In genomic region chr2:28434600-28434989, GRCh38 we compare ENCODE assay signal across 28 cellular contexts. TPM values are rescaled to one million over a fixed set of nuclear protein-coding genes. Genes with fewer than 3 reads are reported as not detected.
DNase-seq lines count a peak whose midpoint lies in the region; ATAC-seq and TF ChIP-seq lines count a peak whose summit lies in the region.
"Had no signal": no experiment of that assay in that cellular context is flagged by ENCODE, and none has a peak within 500 bp of the region (broad histone marks: within the 10 kb centered on the region; RNA-seq: fewer than 3 reads in every experiment).

No MANE protein-coding gene starts in this region.

- TF ChIP-seq CTCF in colonic mucosa (IDR thresholded peaks at IDR 0.05) (no peak), natural killer cell (IDR thresholded peaks at IDR 0.05) (no peak), stomach (IDR thresholded peaks at IDR 0.05) (no peak), upper lobe of right lung (IDR thresholded peaks at IDR 0.05) (no peak)

- peaks cover 73 to 82% of the 10 kb centered on the region in 2 donors for H3K4me1 Mint-ChIP-seq in natural killer cell

- no peak for TF ChIP-seq POLR2A in stomach (IDR thresholded peaks at IDR 0.05)

- H3K4me1 ChIP-seq in colonic mucosa (peaks cover 4% of the 10 kb centered on the region), stomach (peaks cover 0 to 11% (median 0%) of the 10 kb centered on the region in 4 donors), upper lobe of right lung (no peaks in the 10 kb centered on the region)
- H3K4me1 ChIP-seq: uterus had no signal

- H3K9ac ChIP-seq in colonic mucosa (ENCODE audit: low read depth in 2 of 2, low read length in 2 of 2), result peak overlapping the region in 1 of 2 donors; percentile 80
- H3K9ac ChIP-seq: KMS-11 had no signal

- no peak overlapping the region for H3K4me3 ChIP-seq in colonic mucosa
- no peak overlapping the region for H3K4me3 ChIP-seq in stomach
- H3K4me3 ChIP-seq in upper lobe of right lung, result no peak overlapping the region
- H3K4me3 ChIP-seq: esophagus squamous epithelium, GM23338, heart right ventricle, mucosa of descending colon, ovary, uterus had no signal

- no peaks in the 10 kb centered on the region for H3K9me3 Mint-ChIP-seq in natural killer cell
- H3K9me3 Mint-ChIP-seq: central memory CD8-positive, alpha-beta T cell had no signal

- H3K27ac Mint-ChIP-seq in natural killer cell, result peak overlapping the region in 1 of 2 donors; percentile 59
- H3K27ac Mint-ChIP-seq: HFFc6; stimulated activated naive CD8-positive, alpha-beta T cell treated with anti-CD3 and anti-CD28 coated beads, Interleukin-15, amount 100 ng/mL, for 72 hours; T-cell; WTC11 had no signal

- no peaks in the 10 kb centered on the region for H3K36me3 ChIP-seq in colonic mucosa
- H3K36me3 ChIP-seq in stomach, result no peaks in the 10 kb centered on the region
- H3K36me3 ChIP-seq in upper lobe of right lung, result no peaks in the 10 kb centered on the region
- H3K36me3 ChIP-seq: esophagus squamous epithelium, heart right ventricle, ovary, uterus had no signal

- DNase-seq in NCI-H146 (lab: John Stamatoyannopoulos, UW) (peak; percentile 40), NCI-H146 treated with DMSO at 0.1 percent for 48 hours (lab: John Stamatoyannopoulos, UW; ENCODE audit: unreplicated experiment) (no peak), HuH-7.5 (ENCODE audit: low spot score) (peak; percentile 34), colonic mucosa (no peak), natural killer cell (no peak), stomach (no peak), upper lobe of right lung (no peak)
- DNase-seq: activated CD4-positive, alpha-beta T cell treated with anti-CD3 and anti-CD28 coated beads, Interleukin-2, amount 10 ng/mL, durations not matched to agents 24 days and 14 days; activated naive CD4-positive, alpha-beta T cell; activated T-cell treated with anti-CD3 and anti-CD28 coated beads, Interleukin-2, amount 50 U/mL, for 48 hours; esophagus squamous epithelium; foreskin melanocyte; heart right ventricle; HFFc6; mucosa of descending colon; NCI-H1436 treated with DMSO at 0.1 percent for 48 hours; NCI-H446 treated with DMSO at 0.1 percent for 48 hours; NCI-H774; ovary; small intestine; stimulated activated naive CD8-positive, alpha-beta T cell treated with anti-CD3 and anti-CD28 coated beads, Interleukin-15, amount 100 ng/mL, for 72 hours; T-cell; uterus had no signal

- no peak for ATAC-seq in natural killer cell
- no peak for ATAC-seq in upper lobe of right lung
- ATAC-seq in HG02588 (IDR thresholded peaks at IDR 0.05; ENCODE audit: unreplicated experiment), result no peak
- ATAC-seq: GM23338, heart right ventricle, T-cell, WTC11 had no signal

- H3K36me3 Mint-ChIP-seq in natural killer cell, result no peaks in the 10 kb centered on the region
- H3K36me3 Mint-ChIP-seq: T-cell had no signal

- peak overlapping the region; percentile 46 for H3K4me3 Mint-ChIP-seq in natural killer cell
- H3K4me3 Mint-ChIP-seq: activated CD4-positive, alpha-beta T cell treated with anti-CD3 and anti-CD28 coated beads, Interleukin-2, amount 10 ng/mL, durations not matched to agents 24 days and 14 days; GM23338; HFFc6; T-cell; WTC11 had no signal

- TF ChIP-seq EP300 in stomach (IDR thresholded peaks at IDR 0.05), result no peak

- H3K27ac ChIP-seq in colonic mucosa, result peak overlapping the region; percentile 90
- no peak overlapping the region for H3K27ac ChIP-seq in stomach
- H3K27ac ChIP-seq in upper lobe of right lung, result no peak overlapping the region
- H3K27ac ChIP-seq: heart right ventricle, KMS-11, ovary, uterus had no signal

- no peaks in the 10 kb centered on the region for H3K27me3 Mint-ChIP-seq in natural killer cell (ENCODE audit: low read depth in 2 of 2)
- H3K27me3 Mint-ChIP-seq: activated CD4-positive, alpha-beta T cell treated with anti-CD3 and anti-CD28 coated beads, Interleukin-2, amount 10 ng/mL, durations not matched to agents 24 days and 14 days; central memory CD8-positive, alpha-beta T cell; stimulated activated naive CD8-positive, alpha-beta T cell treated with anti-CD3 and anti-CD28 coated beads, Interleukin-15, amount 100 ng/mL, for 72 hours; T-cell had no signal

- WGBS in stomach, 5 donors, result 70 to 86% (median 78%) methylated on average over 5 of the region's 5 CpGs

- intact Hi-C loops in colonic mucosa (cut with DNase I) (no loop called here), natural killer cell (cut with micrococcal nuclease) (no loop called here), stomach (cut with DNase I; ENCODE audit: low total_unique reads) (no loop called here), upper lobe of right lung (cut with DNase I) (no loop called here)

- no peaks in the 10 kb centered on the region for H3K27me3 ChIP-seq in colonic mucosa
- H3K27me3 ChIP-seq in stomach, result no peaks in the 10 kb centered on the region
- H3K27me3 ChIP-seq in upper lobe of right lung, result no peaks in the 10 kb centered on the region
- H3K27me3 ChIP-seq: esophagus squamous epithelium, heart right ventricle, ovary, uterus had no signal

- no peaks in the 10 kb centered on the region for H3K9me3 ChIP-seq in colonic mucosa
- peaks cover 0 to 8% (median 4%) of the 10 kb centered on the region in 4 donors for H3K9me3 ChIP-seq in stomach
- no peaks in the 10 kb centered on the region for H3K9me3 ChIP-seq in upper lobe of right lung
- H3K9me3 ChIP-seq: ovary had no signal

RNA-seq across cellular contexts. Expression of gene FOSL2, which starts 41.9 kb away (rescaled TPM):
- 100 to 1,000 TPM in 1 of 2 donors, 10 to 100 TPM in 1; 74.2 to 142 TPM for total RNA-seq in colonic mucosa
- total RNA-seq in natural killer cell, result 100 to 1,000 TPM; 414 to 531 (median 455) TPM
- total RNA-seq in stomach, result 100 to 1,000 TPM in 3 of 5 donors, 10 to 100 TPM in 2; 50.1 to 227 (median 113) TPM
- polyA plus RNA-seq in stomach, result 10 to 100 TPM; 24.4 to 40.8 (median 27.6) TPM
- total RNA-seq in upper lobe of right lung, result 123 TPM

Comparison
In these comparisons a context has a peak if more than half of its experiments do, and no peak if none do; other contexts are left out.
1. DNase-seq: peak in NCI-H146 (single experiment) and HuH-7.5 (single experiment); none in NCI-H146 treated with DMSO at 0.1 percent for 48 hours (single experiment), colonic mucosa (single experiment), natural killer cell (single experiment), stomach (single experiment) and upper lobe of right lung (single experiment).